In the genomic region with DNA sequence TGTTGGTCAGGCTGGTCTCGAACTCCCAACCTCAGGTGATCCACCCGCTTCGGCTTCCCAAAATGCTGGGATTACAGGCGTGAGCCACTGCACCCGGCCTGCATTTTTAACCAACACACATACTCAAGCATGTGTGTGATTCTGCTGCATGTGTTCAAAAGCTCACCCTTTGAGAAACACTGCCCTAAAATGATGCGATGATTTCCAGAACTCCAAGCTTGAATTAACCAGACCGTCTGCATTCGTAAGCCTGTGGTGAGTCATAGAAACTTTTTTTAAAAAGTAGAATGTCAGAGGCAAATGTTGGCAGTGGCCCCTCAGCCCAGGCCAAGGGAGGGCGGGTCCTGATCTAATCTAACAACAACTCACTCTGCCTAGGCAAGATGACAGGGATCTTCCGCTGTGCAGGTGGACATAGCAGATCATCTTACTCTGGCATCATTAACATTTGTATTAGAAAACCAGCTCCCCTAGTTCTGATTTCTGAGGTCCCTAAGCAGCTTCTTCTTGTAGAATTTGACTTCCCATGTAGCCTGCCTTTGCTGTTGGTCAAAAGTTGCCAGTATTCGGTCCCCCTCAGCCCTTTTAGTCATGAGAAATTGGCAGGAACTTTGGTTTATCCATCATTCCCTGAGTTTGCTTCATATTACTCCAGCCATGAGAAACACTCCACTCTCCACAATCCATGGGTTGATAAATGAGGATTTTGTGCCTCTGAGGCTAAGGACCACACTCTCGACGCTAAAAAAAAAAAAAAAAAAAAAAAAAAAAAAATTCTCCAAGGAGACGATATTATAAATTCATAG, we compare ENCODE assay signal across 8 cellular contexts.
DNase-seq lines count a peak whose midpoint lies in the region; ATAC-seq and TF ChIP-seq lines count a peak whose summit lies in the region.

No MANE protein-coding gene starts in this region.

- no peak overlapping the region for H3K4ac ChIP-seq in trophoblast cell (ENCODE audit: low read depth, low read length)

- H3K27ac ChIP-seq in trophoblast cell (ENCODE audit: low read depth, low read length): peak overlapping the region; percentile 97

- H3K9me3 ChIP-seq in trophoblast cell (ENCODE audit: insufficient read depth, low read depth, low read length): no peaks in the 10 kb centered on the region

- H3K4me3 ChIP-seq in fibroblast of villous mesenchyme (ENCODE audit: low read depth, low read length) (no peak overlapping the region), trophoblast cell (ENCODE audit: low read depth, low read length) (no peak overlapping the region)

- peak overlapping the region; percentile 58 for H3K14ac ChIP-seq in trophoblast cell (ENCODE audit: low read length)

- H4K8ac ChIP-seq in trophoblast cell (ENCODE audit: low read depth, low read length): peak overlapping the region; percentile 58

- H3K27me3 ChIP-seq in trophoblast cell (ENCODE audit: insufficient read depth, low read length): no peaks in the 10 kb centered on the region

- peaks cover 18 to 24% of the 10 kb centered on the region in 2 experiments for H3K4me1 ChIP-seq in trophoblast cell (ENCODE audit: control insufficient read depth in 1 of 2, insufficient read depth in 2 of 2, low read length in 2 of 2)

- peak overlapping the region; percentile 94 for H2BK120ac ChIP-seq in trophoblast cell (ENCODE audit: insufficient read depth, low read length, poor library complexity)

- no peak overlapping the region for H3K4me2 ChIP-seq in trophoblast cell (ENCODE audit: low read length)

- no peak overlapping the region for H3K23ac ChIP-seq in trophoblast cell (ENCODE audit: low read length)

- H3K18ac ChIP-seq in trophoblast cell (ENCODE audit: low read length): no peak overlapping the region

- peaks cover 41% of the 10 kb centered on the region for H3K79me1 ChIP-seq in trophoblast cell (ENCODE audit: low read length)

- no peaks in the 10 kb centered on the region for H3K36me3 ChIP-seq in trophoblast cell (ENCODE audit: control insufficient read depth in 1 of 2, insufficient read depth in 2 of 2, low read length in 2 of 2)

- no CpG with 5 or more reads among the region's 14 CpGs for WGBS in trophoblast cell (ENCODE audit: extremely low coverage, insufficient coverage, insufficient read length)

- ATAC-seq in HG03135 (IDR thresholded peaks at IDR 0.05; ENCODE audit: unreplicated experiment): no peak
- no peak for ATAC-seq in GM18520 (IDR thresholded peaks at IDR 0.05; ENCODE audit: unreplicated experiment)
- no peak for ATAC-seq in activated CD4-positive, CD25-positive, alpha-beta regulatory T cell treated with anti-CD3 and anti-CD28 coated beads, Interleukin-2, amount 50 U/mL, for 24 hours
- no peak for ATAC-seq in GM21529 (IDR thresholded peaks at IDR 0.05; ENCODE audit: unreplicated experiment)

- H4K91ac ChIP-seq in trophoblast cell (ENCODE audit: low read depth, low read length): peak overlapping the region; percentile 85

- no peak overlapping the region for H2AK5ac ChIP-seq in trophoblast cell (ENCODE audit: low read length)

- H3K79me2 ChIP-seq in trophoblast cell (ENCODE audit: control insufficient read depth, insufficient read depth, low read length, poor library complexity): peaks cover 4% of the 10 kb centered on the region

- no peak for TF ChIP-seq CTCF in fibroblast of villous mesenchyme (IDR thresholded peaks at IDR 0.05; ENCODE audit: insufficient read depth, low read depth, low read length)

- H2BK12ac ChIP-seq in trophoblast cell (ENCODE audit: low read length): peak overlapping the region; percentile 86

- H3K9ac ChIP-seq in trophoblast cell (ENCODE audit: low read length): no peak overlapping the region

- no peak overlapping the region for H4K12ac ChIP-seq in trophoblast cell (ENCODE audit: low read depth, low read length)

- no peak overlapping the region for H2AFZ ChIP-seq in trophoblast cell (ENCODE audit: insufficient read depth, low read length, poor library complexity)

- peak overlapping the region; percentile 89 for H2BK5ac ChIP-seq in trophoblast cell (ENCODE audit: low read depth, low read length, poor library complexity)

- DNase-seq in ELF-1 (ENCODE audit: low read depth, low spot score) (peak; percentile 83), SW 1271 (lab: John Stamatoyannopoulos, UW) (peak; percentile 9 to 34), fibroblast of villous mesenchyme (ENCODE audit: low read depth) (peak; percentile 95), trophoblast cell (peak; percentile 94 to 98)

Comparison
In these comparisons a context has a peak if more than half of its experiments do, and no peak if none do; other contexts are left out.
1. DNase-seq: peak in every context shown above with its lines; median percentile 96 in trophoblast cell; 95 in fibroblast of villous mesenchyme; 83 in ELF-1; 22 in SW 1271.